27 cellular contexts compared by ENCODE assay signal in the genomic region with DNA sequence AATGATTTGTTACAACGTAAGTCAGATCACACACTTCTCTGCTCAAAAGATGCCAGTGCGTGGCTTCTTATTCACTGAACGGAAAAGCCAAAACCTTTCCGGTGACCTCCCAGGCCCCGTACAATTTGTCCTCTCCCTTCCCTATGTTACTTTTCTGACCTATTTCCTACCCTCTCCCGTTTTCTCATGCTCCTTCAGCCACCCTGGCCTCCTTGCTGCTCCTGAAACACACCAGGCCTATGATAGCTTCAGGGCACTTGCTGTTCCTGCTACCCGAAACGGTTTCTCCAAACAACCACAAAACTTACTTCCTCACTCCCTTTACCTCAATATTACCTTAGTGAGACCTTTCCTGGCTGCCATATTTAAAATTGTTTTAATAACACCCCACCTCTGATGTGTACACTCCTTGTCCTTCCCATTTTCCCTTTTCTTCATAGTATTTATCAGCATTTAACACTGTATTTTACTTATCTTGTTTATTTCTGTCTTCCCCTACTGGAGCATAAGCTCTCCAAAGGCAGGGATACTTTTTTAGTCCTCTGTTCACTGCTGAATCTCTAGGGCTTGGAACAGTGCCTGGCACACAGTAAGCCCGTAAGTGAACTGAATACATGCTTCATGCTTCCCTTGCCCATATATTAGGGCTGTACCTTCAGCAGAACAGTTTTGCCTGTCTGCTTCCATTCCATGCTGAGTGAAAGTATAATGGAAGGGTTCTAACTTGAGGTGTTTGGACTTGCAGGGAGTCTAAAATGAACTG. TPM values are rescaled to one million over a fixed set of nuclear protein-coding genes. Genes with fewer than 3 reads are reported as not detected.
DNase-seq lines count a peak whose midpoint lies in the region; ATAC-seq, FAIRE-seq and TF ChIP-seq lines count a peak whose summit lies in the region.
"Had no signal": no experiment of that assay in that cellular context is flagged by ENCODE, and none has a peak within 500 bp of the region (broad histone marks: within the 10 kb centered on the region; RNA-seq: fewer than 3 reads in every experiment).

No MANE protein-coding gene starts in this region.

- TF ChIP-seq CTCF in astrocyte (IDR thresholded peaks at IDR 0.05; ENCODE audit: insufficient read depth, low read depth, low read length) (no peak), GM10266 (IDR thresholded peaks at IDR 0.05; ENCODE audit: control insufficient read depth, insufficient read depth, low read depth, missing control alignments) (no peak)

- no peak overlapping the region for H3K27ac ChIP-seq in astrocyte (ENCODE audit: low read depth, low read length)
- no peak overlapping the region for H3K27ac ChIP-seq in neuronal stem cell (replicated peaks; ENCODE audit: low read length)
- H3K27ac ChIP-seq: A549, esophagus muscularis mucosa, KMS-11 had no signal

- no peak for FAIRE-seq in astrocyte (lab: Jason Lieb, UNC)
- FAIRE-seq: A549 had no signal

- no peak overlapping the region for H3K18ac ChIP-seq in neuronal stem cell (ENCODE audit: low read length)

- peak overlapping the region; percentile 4 for H3K4me3 Mint-ChIP-seq in astrocyte (ENCODE audit: unreplicated experiment)
- H3K4me3 Mint-ChIP-seq in memory B cell, result no peak overlapping the region
- H3K4me3 Mint-ChIP-seq: activated T-cell treated with anti-CD3 and anti-CD28 coated beads, Interleukin-2, amount 50 U/mL, for 24 hours; CD4-positive, CD25-positive, alpha-beta regulatory T cell; central memory CD8-positive, alpha-beta T cell; natural killer cell had no signal

- H3K36me3 Mint-ChIP-seq in astrocyte (ENCODE audit: low read depth, unreplicated experiment), result peaks cover 32% of the 10 kb centered on the region
- peaks cover 21% of the 10 kb centered on the region for H3K36me3 Mint-ChIP-seq in memory B cell

- H2BK5ac ChIP-seq in neuronal stem cell (ENCODE audit: low read length), result no peak overlapping the region

- H2BK12ac ChIP-seq in neuronal stem cell (ENCODE audit: low read length), result no peak overlapping the region

- no peak overlapping the region for H3K23ac ChIP-seq in neuronal stem cell (ENCODE audit: low read depth, low read length, poor library complexity)

- H4K91ac ChIP-seq in neuronal stem cell (ENCODE audit: low read depth, low read length, poor library complexity), result no peak overlapping the region

- H3K9ac ChIP-seq in astrocyte (ENCODE audit: low read length) (no peak overlapping the region), neuronal stem cell (ENCODE audit: low read depth, low read length, poor library complexity) (no peak overlapping the region)
- H3K9ac ChIP-seq: KMS-11 had no signal

- DNase-seq in Right ventricle myocardium inferior (ENCODE audit: missing footprints), result no peak
- DNase-seq in cardiac septum (ENCODE audit: low spot score), result no peak
- DNase-seq in astrocyte (ENCODE audit: low read depth), result no peak
- DNase-seq in memory B cell (ENCODE audit: low spot score in 2 of 2), result no peak
- DNase-seq in effector CD4-positive, alpha-beta T cell, result no peak
- DNase-seq in neuronal stem cell (ENCODE audit: low spot score), result no peak
- DNase-seq in GM10266 (ENCODE audit: extremely low spot score), result no peak
- DNase-seq: activated CD4-positive, alpha-beta T cell treated with anti-CD3 and anti-CD28 coated beads, Interleukin-2, amount 50 U/mL, for 1 hour; activated CD4-positive, CD25-positive, alpha-beta regulatory T cell; activated T-cell treated with anti-CD3 and anti-CD28 coated beads, Interleukin-2, amount 50 U/mL, for 24 hours; CD4-positive, CD25-positive, alpha-beta regulatory T cell; foreskin fibroblast; H7; islet precursor cell; MM.1S; natural killer cell; NCI-H1930; NCI-H526; SHP77 treated with DMSO at 0.1 percent for 48 hours; stimulated activated naive CD8-positive, alpha-beta T cell treated with anti-CD3 and anti-CD28 coated beads, Interleukin-15, Interleukin-2, amounts not matched to agents 100 U/mL and 50 U/mL, for 24 hours; T-helper 9 cell had no signal

- H3K9me3 Mint-ChIP-seq in astrocyte (ENCODE audit: unreplicated experiment) (no peaks in the 10 kb centered on the region), memory B cell (no peaks in the 10 kb centered on the region)
- H3K9me3 Mint-ChIP-seq: activated T-cell treated with anti-CD3 and anti-CD28 coated beads, Interleukin-2, amount 50 U/mL, for 24 hours; CD4-positive, CD25-positive, alpha-beta regulatory T cell; central memory CD8-positive, alpha-beta T cell; natural killer cell had no signal

- H2BK120ac ChIP-seq in neuronal stem cell (ENCODE audit: low read depth, low read length), result no peak overlapping the region

- ATAC-seq in Right ventricle myocardium inferior (peak; percentile 88), memory B cell (ENCODE audit: low read depth) (no peak), GM21367 (IDR thresholded peaks at IDR 0.05; ENCODE audit: unreplicated experiment) (no peak)
- ATAC-seq: A549; natural killer cell; Panc1; stimulated activated naive CD8-positive, alpha-beta T cell treated with anti-CD3 and anti-CD28 coated beads, Interleukin-15, Interleukin-2, amounts not matched to agents 100 U/mL and 50 U/mL, for 24 hours had no signal

- WGBS in neuronal stem cell (ENCODE audit: extremely low coverage in 2 of 2, insufficient read length in 2 of 2, insufficient replicate concordance in 1 of 2), 2 donors, result no CpG with 5 or more reads among the region's 9 CpGs

- peaks cover 6% of the 10 kb centered on the region for H4K20me1 ChIP-seq in astrocyte (ENCODE audit: insufficient read depth, low read length)

- no peak overlapping the region for H2AK5ac ChIP-seq in neuronal stem cell (ENCODE audit: low read depth, low read length)

- H3K4me3 ChIP-seq in astrocyte (ENCODE audit: insufficient read depth, low read depth, low read length), result no peak overlapping the region
- H3K4me3 ChIP-seq in neuronal stem cell (ENCODE audit: low read length in 2 of 2), result no peak overlapping the region
- H3K4me3 ChIP-seq: A549, esophagus muscularis mucosa had no signal

- H3K4me1 Mint-ChIP-seq in astrocyte (ENCODE audit: low read depth, unreplicated experiment) (peaks cover 11% of the 10 kb centered on the region), memory B cell (peaks cover 17% of the 10 kb centered on the region)
- H3K4me1 Mint-ChIP-seq: natural killer cell had no signal

- H2BK15ac ChIP-seq in neuronal stem cell (ENCODE audit: low read length), result no peak overlapping the region

- H3K79me1 ChIP-seq in neuronal stem cell (ENCODE audit: low read depth, low read length), result no peaks in the 10 kb centered on the region

- intact Hi-C loops in Right ventricle myocardium inferior (cut with DNase I) (loop anchor here (5.0 kb wide), 1 partner anchor 47 kb away; a partner anchor contains a TSS), cardiac septum (cut with DNase I) (no loop called here)

- H3K36me3 ChIP-seq in astrocyte (ENCODE audit: insufficient read depth, low read length) (peaks cover 44% of the 10 kb centered on the region), neuronal stem cell (replicated peaks in 1 of 2; ENCODE audit: control insufficient read depth in 2 of 2, insufficient read depth in 2 of 2, low read length in 2 of 2) (peaks cover 20 to 99% of the 10 kb centered on the region in 2 donors)

- H3K27ac Mint-ChIP-seq in astrocyte (ENCODE audit: unreplicated experiment), result no peak overlapping the region
- H3K27ac Mint-ChIP-seq in memory B cell, result peak overlapping the region; percentile 95
- H3K27ac Mint-ChIP-seq: natural killer cell had no signal

- no peaks in the 10 kb centered on the region for H3K27me3 Mint-ChIP-seq in astrocyte (ENCODE audit: low read depth, unreplicated experiment)
- no peaks in the 10 kb centered on the region for H3K27me3 Mint-ChIP-seq in memory B cell
- H3K27me3 Mint-ChIP-seq: activated T-cell treated with anti-CD3 and anti-CD28 coated beads, Interleukin-2, amount 50 U/mL, for 24 hours; CD4-positive, CD25-positive, alpha-beta regulatory T cell; central memory CD8-positive, alpha-beta T cell had no signal

- H2AFZ ChIP-seq in astrocyte (ENCODE audit: low read depth, low read length) (no peak overlapping the region), neuronal stem cell (ENCODE audit: low read length) (no peak overlapping the region)

- no peak overlapping the region for H3K4ac ChIP-seq in neuronal stem cell (ENCODE audit: low read length)

- no peak overlapping the region for H4K8ac ChIP-seq in neuronal stem cell (ENCODE audit: low read depth, low read length)

- H3K4me2 ChIP-seq in astrocyte (ENCODE audit: low read length), result no peak overlapping the region
- H3K4me2 ChIP-seq in neuronal stem cell (ENCODE audit: insufficient read depth, low read length, poor library complexity, severe bottlenecking), result no peak overlapping the region
- H3K4me2 ChIP-seq: A549, KMS-11 had no signal

- H3K27me3 ChIP-seq in astrocyte (ENCODE audit: insufficient read depth, low read length) (no peaks in the 10 kb centered on the region), neuronal stem cell (ENCODE audit: control insufficient read depth in 3 of 3, insufficient read depth in 3 of 3, low read depth in 1 of 3, low read length in 3 of 3) (no peaks in the 10 kb centered on the region)
- H3K27me3 ChIP-seq: esophagus muscularis mucosa had no signal

- H3K4me1 ChIP-seq in astrocyte (ENCODE audit: insufficient read depth, low read length) (peaks cover 10% of the 10 kb centered on the region), neuronal stem cell (ENCODE audit: control insufficient read depth in 2 of 2, insufficient read depth in 1 of 2, low read depth in 1 of 2, low read length in 2 of 2) (no peaks in the 10 kb centered on the region)
- H3K4me1 ChIP-seq: A549 had no signal

- H3K14ac ChIP-seq in neuronal stem cell (ENCODE audit: low read length), result no peak overlapping the region

- H3K9me3 ChIP-seq in astrocyte (ENCODE audit: insufficient read depth, low read depth, low read length), result no peaks in the 10 kb centered on the region
- H3K9me3 ChIP-seq in neuronal stem cell (replicated peaks in 1 of 2; ENCODE audit: control insufficient read depth in 2 of 2, insufficient read depth in 1 of 2, low read depth in 1 of 2, low read length in 2 of 2), result peaks cover 0 to 10% of the 10 kb centered on the region in 2 donors
- H3K9me3 ChIP-seq: A549, esophagus muscularis mucosa had no signal

- H3K79me2 ChIP-seq in astrocyte (ENCODE audit: insufficient read depth, low read length), result no peaks in the 10 kb centered on the region

RNA-seq across cellular contexts. Expression of a gene that starts 10.9 kb away (rescaled TPM):
- total RNA-seq in Right ventricle myocardium inferior (64.1 TPM), cardiac septum (41.5 TPM), astrocyte (70.9 and 71.1 TPM in 2 replicates)
- polyA plus RNA-seq in neuronal stem cell (2013, experiment 1 of 2), result 43.3 TPM
- polyA plus RNA-seq in neuronal stem cell (2013, experiment 2 of 2), result 45.1 TPM

RNA-seq across cellular contexts. Expression of a gene that starts 48.0 kb away (rescaled TPM):
- total RNA-seq in Right ventricle myocardium inferior (13.8 TPM), cardiac septum (17.1 TPM), astrocyte (76.8 TPM in 2 replicates)
- 50.6 TPM for polyA plus RNA-seq in neuronal stem cell (2013, experiment 1 of 2)
- 55.6 TPM for polyA plus RNA-seq in neuronal stem cell (2013, experiment 2 of 2)

RNA-seq across cellular contexts. Expression of a gene that starts 48.3 kb away (rescaled TPM):
- total RNA-seq in Right ventricle myocardium inferior (54.2 TPM), cardiac septum (58.1 TPM), astrocyte (71.9 and 78.8 TPM in 2 replicates)
- polyA plus RNA-seq in neuronal stem cell (2013, experiment 1 of 2), result 113 TPM
- 110 TPM for polyA plus RNA-seq in neuronal stem cell (2013, experiment 2 of 2)

RNA-seq across cellular contexts. Expression of a gene that starts 50.3 kb away (rescaled TPM):
- total RNA-seq in Right ventricle myocardium inferior (3.4 TPM), cardiac septum (1.2 TPM), astrocyte (0.14 and 0.93 TPM in 2 replicates)
- 3.6 TPM for polyA plus RNA-seq in neuronal stem cell (2013, experiment 1 of 2)
- 3.4 TPM for polyA plus RNA-seq in neuronal stem cell (2013, experiment 2 of 2)
- total RNA-seq: CD4-positive, CD25-positive, alpha-beta regulatory T cell; natural killer cell had no signal
